8 cellular contexts compared by ENCODE assay signal in genomic region chr1:112956503-112957132, GRCh38. TPM values are rescaled to one million over a fixed set of nuclear protein-coding genes. Genes with fewer than 3 reads are reported as not detected.
DNase-seq lines count a peak whose midpoint lies in the region; ATAC-seq and TF ChIP-seq lines count a peak whose summit lies in the region.

No MANE protein-coding gene starts in this region.

- peak overlapping the region; percentile 85 to 96 (median 94) for H3K27ac ChIP-seq in heart right ventricle

- H3K4me3 ChIP-seq in MG63: peak overlapping the region; percentile 96
- H3K4me3 ChIP-seq in heart right ventricle: peak overlapping the region; percentile 34 to 94 (median 77)
- H3K4me3 ChIP-seq in retinal pigment epithelial cell (ENCODE audit: low read length): peak overlapping the region; percentile 85

- H3K4me1 ChIP-seq in heart right ventricle: peaks cover 0 to 64% (median 49%) of the 10 kb centered on the region in 9 donors

- 1 to 2% methylated on average over 41 of the region's 41 CpGs for WGBS in heart right ventricle, 2 donors

- ATAC-seq in GM21529 (IDR thresholded peaks at IDR 0.05; ENCODE audit: unreplicated experiment) (peak; percentile 8), heart right ventricle (peak; percentile 5 to 35 (median 20))

- H3K9me3 ChIP-seq in MG63 (no peaks in the 10 kb centered on the region), heart right ventricle (no peaks in the 10 kb centered on the region)

- H3K27me3 ChIP-seq in MG63: no peaks in the 10 kb centered on the region
- H3K27me3 ChIP-seq in heart right ventricle: no peaks in the 10 kb centered on the region

- DNase-seq in C1 segment of cervical spinal cord (lab: John Stamatoyannopoulos, UW): peak in 9 of 14 donors; percentile 26 to 83 (median 66)
- no peak for DNase-seq in MG63
- peak; percentile 52 for DNase-seq in activated naive CD4-positive, alpha-beta T cell treated with Interleukin-2 at 50 U/mL for 16 hours
- DNase-seq in heart right ventricle: no peak
- DNase-seq in retinal pigment epithelial cell (ENCODE audit: low read depth): no peak
- DNase-seq in dedifferentiated amniotic fluid mesenchymal stem cell (ENCODE audit: extremely low spot score): no peak
- no peak for DNase-seq in SHP77 treated with DMSO at 0.1 percent for 48 hours (lab: John Stamatoyannopoulos, UW)

- H3K36me3 ChIP-seq in MG63: peaks cover 65% of the 10 kb centered on the region
- H3K36me3 ChIP-seq in heart right ventricle: peaks cover 0 to 19% (median 0%) of the 10 kb centered on the region in 9 donors

- TF ChIP-seq CTCF in heart right ventricle (IDR thresholded peaks at IDR 0.05) (no peak), retinal pigment epithelial cell (conservative IDR thresholded peaks at IDR 0.05; ENCODE audit: low read depth, low read length) (no peak)

- intact Hi-C loops in heart right ventricle (cut with DNase I): loop anchor here in 9 of 10 donors (1.0 to 10.0 kb wide), 12 partner anchors 41 to 242 kb away; partner anchors contain the start of gene PPM1J (in 3 of the 9)

RNA-seq across cellular contexts. Expression of gene SLC16A1, which starts 0.6 kb away (rescaled TPM):
- 104 and 107 TPM in 2 replicates for total RNA-seq in MG63 (2014; rRNA removed; shearing (Covaris generic); ENCODE audit: low replicate concordance)
- total RNA-seq in heart right ventricle: 100 to 1,000 TPM; 129 to 193 (median 152) TPM
- 10 to 100 TPM; 43.9 to 71.8 TPM for polyA plus RNA-seq in heart right ventricle

Comparison
In these comparisons a context has a peak if more than half of its experiments do, and no peak if none do; other contexts are left out.
1. DNase-seq: peak in C1 segment of cervical spinal cord (9 of 14) and activated naive CD4-positive, alpha-beta T cell treated with Interleukin-2 at 50 U/mL for 16 hours (single experiment); none in MG63 (single experiment), heart right ventricle (0 of 2), retinal pigment epithelial cell (single experiment), dedifferentiated amniotic fluid mesenchymal stem cell (single experiment) and SHP77 treated with DMSO at 0.1 percent for 48 hours (single experiment).
2. Peak in every context shown above with its lines, with median percentiles within 50 percentile points of each other: H3K4me3 ChIP-seq.